Comparison of ENCODE assay signal across 8 cellular contexts in the genomic region with DNA sequence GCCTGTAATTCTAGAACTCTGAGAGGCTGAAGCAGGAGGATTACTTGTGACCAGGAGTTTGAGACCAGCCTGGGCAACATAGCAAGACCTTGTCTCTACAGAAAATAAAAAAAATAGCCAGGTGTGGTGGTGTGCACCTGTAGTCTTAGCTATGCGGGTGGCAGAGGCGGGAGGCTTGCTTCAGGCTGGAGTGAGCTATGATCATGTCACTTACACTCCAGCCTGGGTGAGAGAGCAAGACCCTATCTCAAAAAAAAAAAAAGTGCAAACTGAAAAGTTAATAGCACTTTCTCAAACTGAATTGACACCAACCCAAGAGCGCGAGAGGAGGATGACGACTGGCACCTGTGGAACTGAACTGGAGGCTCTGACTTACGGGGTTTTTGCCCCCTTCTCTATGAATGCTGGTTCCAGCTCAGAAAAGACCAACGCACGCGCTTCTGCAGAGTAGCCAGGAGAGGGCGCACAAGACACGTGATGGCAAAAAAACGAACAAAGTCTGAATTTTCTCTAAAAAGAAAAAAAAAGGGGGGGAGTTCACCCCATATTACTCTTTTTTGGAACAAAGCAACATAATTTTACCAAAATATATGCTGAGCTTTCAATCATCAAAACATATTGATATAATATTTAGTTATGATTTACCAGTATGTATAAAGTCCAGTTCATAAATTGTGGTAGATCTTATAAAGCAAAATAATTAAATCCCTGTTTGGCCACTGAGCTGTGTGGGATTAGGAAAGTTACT. TPM values are rescaled to one million over a fixed set of nuclear protein-coding genes. Genes with fewer than 3 reads are reported as not detected.
DNase-seq lines count a peak whose midpoint lies in the region; ATAC-seq, FAIRE-seq and TF ChIP-seq lines count a peak whose summit lies in the region.

No MANE protein-coding gene starts in this region.

- no peaks in the 10 kb centered on the region for H3K9me3 Mint-ChIP-seq in activated CD4-positive, alpha-beta memory T cell treated with anti-CD3 and anti-CD28 coated beads, Interleukin-2, amount 10 ng/mL, durations not matched to agents 7 days and 5 days
- no peaks in the 10 kb centered on the region for H3K9me3 Mint-ChIP-seq in naive thymus-derived CD4-positive, alpha-beta T cell

- H2BK120ac ChIP-seq in H1 (replicated peaks; ENCODE audit: low read depth, low read length) = no peak overlapping the region

- POLR2A ChIA-PET in activated CD4-positive, alpha-beta memory T cell treated with anti-CD3 and anti-CD28 coated beads, Interleukin-2, amount 10 ng/mL, durations not matched to agents 7 days and 5 days (lab: Charles Lee) = interaction anchor here (0.6 to 2.9 kb wide), 12 partner anchors 22 to 346 kb away, joined by 3 to 15 read pairs (median 3); a partner anchor contains a TSS
- POLR2A ChIA-PET in H1 (lab: Charles Lee; ENCODE audit: partially characterized antibody) = interaction anchor here (0.8 to 2.0 kb wide), 7 partner anchors 19 to 346 kb away, joined by 3 to 7 read pairs (median 3); a partner anchor contains a TSS
- POLR2A ChIA-PET in naive thymus-derived CD4-positive, alpha-beta T cell (lab: Charles Lee) = interaction anchor here (0.6 to 5.6 kb wide), 22 partner anchors 25 to 689 kb away, joined by 3 to 48 read pairs (median 4); a partner anchor contains a TSS

- H3K27ac ChIP-seq in GM23248 (no peak overlapping the region), H1 (ENCODE audit: low read depth, low read length) (no peak overlapping the region), suprapubic skin (no peak overlapping the region)
- H3K27ac ChIP-seq in naive thymus-derived CD4-positive, alpha-beta T cell (ENCODE audit: low read depth, low read length) = no peak overlapping the region

- in situ Hi-C loops in GM23248 (cut with MboI) = no loop called here

- peaks cover 9% of the 10 kb centered on the region for H3K27me3 Mint-ChIP-seq in activated CD4-positive, alpha-beta memory T cell treated with anti-CD3 and anti-CD28 coated beads, Interleukin-2, amount 10 ng/mL, durations not matched to agents 7 days and 5 days
- H3K27me3 Mint-ChIP-seq in naive thymus-derived CD4-positive, alpha-beta T cell = peaks cover 0 to 5% (median 0%) of the 10 kb centered on the region in 5 donors

- no peak overlapping the region for H2BK12ac ChIP-seq in H1 (ENCODE audit: low read depth, low read length)

- TF ChIP-seq POLR2A in H1 (IDR thresholded peaks at IDR 0.05; ENCODE audit: control extremely low read depth in 1 of 2, low read depth in 2 of 2, low read length in 2 of 2) = no peak
- no peak for TF ChIP-seq POLR2A in suprapubic skin (IDR thresholded peaks at IDR 0.05)

- CTCF ChIA-PET in activated CD4-positive, alpha-beta memory T cell treated with anti-CD3 and anti-CD28 coated beads, Interleukin-2, amount 10 ng/mL, durations not matched to agents 7 days and 5 days (lab: Charles Lee) = interaction anchor here (0.6 to 4.0 kb wide), 71 partner anchors 10 to 1327 kb away, joined by 3 to 78 read pairs (median 5); a partner anchor contains a TSS
- CTCF ChIA-PET in H1 (lab: Charles Lee; ENCODE audit: partially characterized antibody) = interaction anchor here (0.5 to 5.5 kb wide), 82 partner anchors 13 to 1640 kb away, joined by 3 to 79 read pairs (median 5); a partner anchor contains a TSS
- CTCF ChIA-PET in naive thymus-derived CD4-positive, alpha-beta T cell (lab: Charles Lee) = interaction anchor here (0.5 to 6.4 kb wide), 64 partner anchors 12 to 1136 kb away, joined by 3 to 127 read pairs (median 4); a partner anchor contains a TSS

- peak; percentile 92 for FAIRE-seq in H1 (lab: Jason Lieb, UNC)

- TF ChIP-seq EP300 in H1 (IDR thresholded peaks at IDR 0.05; ENCODE audit: borderline replicate concordance in 1 of 2, low read depth in 2 of 2, low read length in 2 of 2) = no peak
- no peak for TF ChIP-seq EP300 in suprapubic skin (IDR thresholded peaks at IDR 0.05)

- H3K4me3 ChIP-seq in GM23248 = no peak overlapping the region
- H3K4me3 ChIP-seq in H1 (ENCODE audit: extremely low read depth in 1 of 4, insufficient read depth in 2 of 4, low read depth in 3 of 4, low read length in 4 of 4) = no peak overlapping the region
- no peak overlapping the region for H3K4me3 ChIP-seq in naive thymus-derived CD4-positive, alpha-beta T cell (ENCODE audit: low read length)
- H3K4me3 ChIP-seq in suprapubic skin = no peak overlapping the region

- no peak overlapping the region for H2BK5ac ChIP-seq in H1 (ENCODE audit: low read depth, low read length)

- H3K4me2 ChIP-seq in GM23248 (ENCODE audit: unreplicated experiment) = no peak overlapping the region
- H3K4me2 ChIP-seq in H1 (ENCODE audit: insufficient read depth in 1 of 2, low read depth in 2 of 2, low read length in 2 of 2) = no peak overlapping the region

- intact Hi-C loops in naive thymus-derived CD4-positive, alpha-beta T cell (cut with micrococcal nuclease) = loop anchor here (1.0 to 10.0 kb wide), 11 partner anchors 46 to 859 kb away; a partner anchor contains a TSS

- no peaks in the 10 kb centered on the region for H3K9me2 ChIP-seq in GM23248 (ENCODE audit: insufficient read depth)

- H3K9me3 ChIP-seq in GM23248 (ENCODE audit: low read depth) (no peaks in the 10 kb centered on the region), H1 (ENCODE audit: insufficient read depth in 2 of 2, low read depth in 1 of 2, low read length in 1 of 2) (no peaks in the 10 kb centered on the region), suprapubic skin (no peaks in the 10 kb centered on the region)
- no peaks in the 10 kb centered on the region for H3K9me3 ChIP-seq in naive thymus-derived CD4-positive, alpha-beta T cell (ENCODE audit: control insufficient read depth in 2 of 3, low read length in 3 of 3)

- no peak overlapping the region for H3K4me3 Mint-ChIP-seq in activated CD4-positive, alpha-beta memory T cell treated with anti-CD3 and anti-CD28 coated beads, Interleukin-2, amount 10 ng/mL, durations not matched to agents 7 days and 5 days
- peak overlapping the region in 1 of 10 donors; percentile 11 for H3K4me3 Mint-ChIP-seq in naive thymus-derived CD4-positive, alpha-beta T cell

- no peak overlapping the region for H3K56ac ChIP-seq in H1 (replicated peaks; ENCODE audit: insufficient read length, low read depth, low read length)

- H3F3A ChIP-seq in GM23248 (ENCODE audit: insufficient read depth) = no peaks in the 10 kb centered on the region

- H3K79me2 ChIP-seq in GM23248 (ENCODE audit: insufficient read depth) = no peaks in the 10 kb centered on the region
- no peaks in the 10 kb centered on the region for H3K79me2 ChIP-seq in H1 (ENCODE audit: control insufficient read depth in 1 of 2, insufficient read depth in 2 of 2, low read length in 2 of 2)

- no peak overlapping the region for H3K23ac ChIP-seq in H1 (ENCODE audit: insufficient read length)

- H3K79me1 ChIP-seq in H1 (ENCODE audit: low read depth, low read length) = no peaks in the 10 kb centered on the region

- H3K36me3 ChIP-seq in GM23248 (ENCODE audit: low read depth) (no peaks in the 10 kb centered on the region), H1 (ENCODE audit: control insufficient read depth in 2 of 4, insufficient read depth in 4 of 4, low read length in 3 of 4) (no peaks in the 10 kb centered on the region), suprapubic skin (no peaks in the 10 kb centered on the region)
- H3K36me3 ChIP-seq in naive thymus-derived CD4-positive, alpha-beta T cell (ENCODE audit: control insufficient read depth in 2 of 3, insufficient read depth in 3 of 3, low read length in 3 of 3) = no peaks in the 10 kb centered on the region

- H4K20me1 ChIP-seq in GM23248 (ENCODE audit: insufficient read depth) (no peaks in the 10 kb centered on the region), H1 (replicated peaks in 1 of 2; ENCODE audit: control insufficient read depth in 1 of 2, insufficient read depth in 2 of 2, low read length in 2 of 2) (no peaks in the 10 kb centered on the region)

- no peak overlapping the region for H4K5ac ChIP-seq in H1 (ENCODE audit: insufficient read length, low read depth, low read length)

- H3K27ac Mint-ChIP-seq in activated CD4-positive, alpha-beta memory T cell treated with anti-CD3 and anti-CD28 coated beads, Interleukin-2, amount 10 ng/mL, durations not matched to agents 7 days and 5 days = no peak overlapping the region
- H3K27ac Mint-ChIP-seq in naive thymus-derived CD4-positive, alpha-beta T cell = no peak overlapping the region

- WGBS in GM23248 (ENCODE audit: low coverage in 1 of 2, low lambda C conversion rate in 2 of 2, missing lambda C conversion rate in 2 of 2), 2 experiments = 2 to 8% methylated on average over 12 of the region's 12 CpGs
- 30% methylated on average over 12 of the region's 12 CpGs; no CpG with 5 or more reads in 1 of the 2 experiments for WGBS in H1 (ENCODE audit: extremely low coverage in 1 of 2, insufficient coverage in 1 of 2, insufficient read length in 1 of 2, insufficient replicate concordance in 2 of 2, low coverage in 1 of 2, low lambda C conversion rate in 2 of 2, missing lambda C conversion rate in 1 of 2), 2 experiments
- 10% methylated on average over 12 of the region's 12 CpGs for WGBS in suprapubic skin

- peaks cover 10% of the 10 kb centered on the region for H3K4me1 Mint-ChIP-seq in activated CD4-positive, alpha-beta memory T cell treated with anti-CD3 and anti-CD28 coated beads, Interleukin-2, amount 10 ng/mL, durations not matched to agents 7 days and 5 days
- peaks cover 0 to 7% (median 6%) of the 10 kb centered on the region in 7 donors for H3K4me1 Mint-ChIP-seq in naive thymus-derived CD4-positive, alpha-beta T cell

- DNase-seq in AG08395 (ENCODE audit: low spot score) (peak; percentile 62), GM23248 (peak; percentile 70), NCI-H82 (lab: John Stamatoyannopoulos, UW) (peak; percentile 70), H1 (ENCODE audit: low read depth in 1 of 2, low spot score in 2 of 2) (peak in 1 of 2 experiments; percentile 78), suprapubic skin (ENCODE audit: low spot score in 2 of 2) (no peak), ureter (ENCODE audit: low spot score) (no peak)
- peak; percentile 69 for DNase-seq in activated CD4-positive, alpha-beta memory T cell treated with anti-CD3 and anti-CD28 coated beads, Interleukin-2, amount 10 ng/mL, durations not matched to agents 7 days and 5 days
- peak; percentile 43 to 75 (median 64) for DNase-seq in naive thymus-derived CD4-positive, alpha-beta T cell

- H2AK5ac ChIP-seq in H1 (ENCODE audit: low read depth, low read length) = no peak overlapping the region

- H4K91ac ChIP-seq in H1 (replicated peaks; ENCODE audit: insufficient read length, low read length) = no peak overlapping the region

- no peak overlapping the region for H3K18ac ChIP-seq in H1 (ENCODE audit: extremely low read depth, low read length)

- H3K4ac ChIP-seq in H1 (replicated peaks; ENCODE audit: insufficient read length, low read depth, low read length) = no peak overlapping the region

- no peak overlapping the region for H4K8ac ChIP-seq in H1 (ENCODE audit: extremely low read depth, insufficient read depth, low read length)

- peaks cover under 1% of the 10 kb centered on the region; the same call in 1 of the 2 replicates for H3K23me2 ChIP-seq in H1 (ENCODE audit: low read depth, low read length)

- H3K4me1 ChIP-seq in GM23248 (ENCODE audit: insufficient read depth) (no peaks in the 10 kb centered on the region), H1 (replicated peaks in 1 of 4; ENCODE audit: control insufficient read depth in 3 of 4, insufficient read depth in 4 of 4, low read length in 3 of 4) (no peaks in the 10 kb centered on the region), suprapubic skin (peaks cover 21% of the 10 kb centered on the region)
- H3K4me1 ChIP-seq in naive thymus-derived CD4-positive, alpha-beta T cell (ENCODE audit: control insufficient read depth in 2 of 2, insufficient read depth in 2 of 2, low read length in 2 of 2) = no peaks in the 10 kb centered on the region

- peak; percentile 92 to 95 for TF ChIP-seq RAD21 in H1 (IDR thresholded peaks at IDR 0.05 in 1 of 2, conservative IDR thresholded peaks at IDR 0.05 in 1 of 2; ENCODE audit: low read depth in 2 of 2, low read length in 2 of 2)

- peak; percentile 75 to 84 (median 81) for TF ChIP-seq CTCF in H1 (IDR thresholded peaks at IDR 0.05; ENCODE audit: control extremely low read depth in 1 of 3, insufficient read depth in 1 of 3, low read depth in 1 of 3, low read length in 3 of 3)
- peak; percentile 83 to 92 for TF ChIP-seq CTCF in suprapubic skin (IDR thresholded peaks at IDR 0.05)

- H3K14ac ChIP-seq in H1 (ENCODE audit: insufficient read length) = no peak overlapping the region

- no peak overlapping the region for H2BK15ac ChIP-seq in H1 (ENCODE audit: low read length)

- H3K36me3 Mint-ChIP-seq in activated CD4-positive, alpha-beta memory T cell treated with anti-CD3 and anti-CD28 coated beads, Interleukin-2, amount 10 ng/mL, durations not matched to agents 7 days and 5 days (ENCODE audit: low read depth) = no peaks in the 10 kb centered on the region
- H3K36me3 Mint-ChIP-seq in naive thymus-derived CD4-positive, alpha-beta T cell = no peaks in the 10 kb centered on the region

- no peak overlapping the region for H3K9ac ChIP-seq in GM23248
- no peak overlapping the region for H3K9ac ChIP-seq in H1 (replicated peaks in 1 of 4; ENCODE audit: extremely low read depth in 1 of 4, low read depth in 3 of 4, low read length in 3 of 4)

- peaks cover 25% of the 10 kb centered on the region; the same call in 1 of the 2 replicates for H3K27me3 ChIP-seq in GM23248 (replicated peaks; ENCODE audit: insufficient read depth)
- no peaks in the 10 kb centered on the region; a peak in 1 of 7 replicates for H3K27me3 ChIP-seq in H1 (replicated peaks in 1 of 4; ENCODE audit: control insufficient read depth in 3 of 4, extremely low read depth in 1 of 4, insufficient read depth in 3 of 4, low read length in 3 of 4)
- H3K27me3 ChIP-seq in naive thymus-derived CD4-positive, alpha-beta T cell (ENCODE audit: control insufficient read depth in 2 of 2, insufficient read depth in 2 of 2, low read length in 2 of 2) = no peaks in the 10 kb centered on the region
- H3K27me3 ChIP-seq in suprapubic skin = no peaks in the 10 kb centered on the region

- no peak overlapping the region for H2AFZ ChIP-seq in GM23248
- H2AFZ ChIP-seq in H1 (ENCODE audit: low read length) = no peak overlapping the region

- H2BK20ac ChIP-seq in H1 (ENCODE audit: low read length) = no peak overlapping the region

- peak; percentile 89 for ATAC-seq in naive thymus-derived CD4-positive, alpha-beta T cell

RNA-seq across cellular contexts. Expression of a gene that starts 23.7 kb away (rescaled TPM):
- total RNA-seq in GM23248 (2014; rRNA removed; shearing (Covaris generic)) = not detected in 2 replicates
- not detected in 2 replicates for polyA plus RNA-seq in GM23248 (2016; fragmentation: Nextera tagmentation; extraction: Ambion mirVana)
- total RNA-seq in activated CD4-positive, alpha-beta memory T cell treated with anti-CD3 and anti-CD28 coated beads, Interleukin-2, amount 10 ng/mL, durations not matched to agents 7 days and 5 days = under 1 TPM in 1 of 2 experiments, not detected in 1; 0.15 TPM
- 2.0 and 2.4 TPM in 2 replicates for total RNA-seq in H1 (2021; fragmentation: NEBNext Ultra II Directional; extraction: Animal tissue kit (Norgen Biotek cat#: 25700))
- 0.77 and 1.2 TPM in 2 replicates for polyA plus RNA-seq in H1 (2011; rRNA removed)
- polyA plus RNA-seq in H1 (2011; cell fraction: cytosol; rRNA removed) = 0.94 TPM
- 1.2 TPM for polyA plus RNA-seq in H1 (2011; cell fraction: nucleus; rRNA removed)
- 1.1 to 1.6 TPM (median 1.2 TPM) in 4 replicates for polyA plus RNA-seq in H1 (2012, experiment 1 of 2)
- polyA plus RNA-seq in H1 (2012, experiment 2 of 2) = 0.60 TPM
- 1.4 TPM for polyA plus RNA-seq in H1 (2013, experiment 1 of 2)
- polyA plus RNA-seq in H1 (2013, experiment 2 of 2) = 1.6 TPM
- polyA minus RNA-seq in H1 (2011; rRNA and poly(A)+ RNA removed) = 1.00 and 1.1 TPM in 2 replicates
- polyA minus RNA-seq in H1 (2011; cell fraction: cytosol; rRNA and poly(A)+ RNA removed) = 0.73 TPM
- 2.2 TPM for polyA minus RNA-seq in H1 (2011; cell fraction: nucleus; rRNA and poly(A)+ RNA removed)
- 1 to 10 TPM in 2 of 5 experiments, under 1 TPM in 3; 0.10 to 1.4 (median 0.46) TPM for total RNA-seq in naive thymus-derived CD4-positive, alpha-beta T cell
- under 1 TPM; 0.20 to 0.89 TPM for polyA plus RNA-seq in naive thymus-derived CD4-positive, alpha-beta T cell
- 1 to 10 TPM in 2 of 4 donors, under 1 TPM in 2; 0.11 to 1.7 (median 0.87) TPM for total RNA-seq in suprapubic skin
- 2.1 TPM for total RNA-seq in ureter

RNA-seq across cellular contexts. Expression of a gene that starts 30.9 kb away (rescaled TPM):
- total RNA-seq in GM23248 (2014; rRNA removed; shearing (Covaris generic)) = not detected in 2 replicates
- polyA plus RNA-seq in GM23248 (2016; fragmentation: Nextera tagmentation; extraction: Ambion mirVana) (not detected in 2 replicates), H1 (2011; rRNA removed) (0.14 and 0.30 TPM in 2 replicates)
- total RNA-seq in activated CD4-positive, alpha-beta memory T cell treated with anti-CD3 and anti-CD28 coated beads, Interleukin-2, amount 10 ng/mL, durations not matched to agents 7 days and 5 days = not detected
- total RNA-seq in H1 (2021; fragmentation: NEBNext Ultra II Directional; extraction: Animal tissue kit (Norgen Biotek cat#: 25700)) = 0.37 and 0.44 TPM in 2 replicates
- polyA plus RNA-seq in H1 (2011; cell fraction: cytosol; rRNA removed) = 0.18 TPM
- polyA plus RNA-seq in H1 (2011; cell fraction: nucleus; rRNA removed) = 0.40 TPM
- polyA plus RNA-seq in H1 (2012, experiment 1 of 2) = 0.08 to 0.13 TPM in 2 of 4 replicates, not detected in the others
- polyA plus RNA-seq in H1 (2012, experiment 2 of 2) = 0.10 TPM
- 0.02 TPM for polyA plus RNA-seq in H1 (2013, experiment 1 of 2)
- 0.07 TPM for polyA plus RNA-seq in H1 (2013, experiment 2 of 2)
- polyA minus RNA-seq in H1 (2011; rRNA and poly(A)+ RNA removed) = 0.32 and 0.41 TPM in 2 replicates
- not detected for polyA minus RNA-seq in H1 (2011; cell fraction: cytosol; rRNA and poly(A)+ RNA removed)
- 0.20 TPM for polyA minus RNA-seq in H1 (2011; cell fraction: nucleus; rRNA and poly(A)+ RNA removed)
- total RNA-seq in naive thymus-derived CD4-positive, alpha-beta T cell = under 1 TPM in 4 of 5 experiments, not detected in 1; 0.07 to 0.24 (median 0.18) TPM
- under 1 TPM; 0.24 to 0.27 TPM for polyA plus RNA-seq in naive thymus-derived CD4-positive, alpha-beta T cell
- total RNA-seq in suprapubic skin (1 to 10 TPM in 2 of 4 donors, under 1 TPM in 2; 0.76 to 2.5 (median 1.1) TPM), ureter (2.1 TPM)

Comparison
In these comparisons a context has a peak if more than half of its experiments do, and no peak if none do; other contexts are left out.
1. DNase-seq: peak in AG08395 (single experiment), GM23248 (single experiment), NCI-H82 (single experiment), activated CD4-positive, alpha-beta memory T cell treated with anti-CD3 and anti-CD28 coated beads, Interleukin-2, amount 10 ng/mL, durations not matched to agents 7 days and 5 days (single experiment) and naive thymus-derived CD4-positive, alpha-beta T cell (9 of 9); none in suprapubic skin (0 of 2) and ureter (single experiment).